Comparison of ENCODE assay signal across 15 cellular contexts in genomic region chr4:74555231-74555630, GRCh38.
DNase-seq lines count a peak whose midpoint lies in the region; ATAC-seq and TF ChIP-seq lines count a peak whose summit lies in the region.
"Had no signal": no experiment of that assay in that cellular context is flagged by ENCODE, and none has a peak within 500 bp of the region (broad histone marks: within the 10 kb centered on the region; RNA-seq: fewer than 3 reads in every experiment).

No MANE protein-coding gene starts in this region.

- no peaks in the 10 kb centered on the region for H3K9me2 ChIP-seq in GM23248 (ENCODE audit: insufficient read depth)

- H3K4me3 ChIP-seq in AG04450 (ENCODE audit: low read depth, low read length), result no peak overlapping the region
- H3K4me3 ChIP-seq in GM23248, result no peak overlapping the region
- H3K4me3 ChIP-seq in foreskin fibroblast (ENCODE audit: low read depth in 1 of 2, low read length in 2 of 2), result no peak overlapping the region
- H3K4me3 ChIP-seq: thoracic aorta had no signal

- H4K20me1 ChIP-seq in GM23248 (ENCODE audit: insufficient read depth), result no peaks in the 10 kb centered on the region

- no peaks in the 10 kb centered on the region for H3K36me3 ChIP-seq in GM23248 (ENCODE audit: low read depth)
- H3K36me3 ChIP-seq: thoracic aorta had no signal

- TF ChIP-seq CTCF in AG04450 (IDR thresholded peaks at IDR 0.05; ENCODE audit: low read depth, low read length) (no peak), foreskin fibroblast (IDR thresholded peaks at IDR 0.05; ENCODE audit: low read depth, low read length) (no peak)

- no peaks in the 10 kb centered on the region for H3K27me3 ChIP-seq in AG04450 (ENCODE audit: control insufficient read depth, insufficient read depth, low read length)
- no peaks in the 10 kb centered on the region for H3K27me3 ChIP-seq in GM23248 (replicated peaks; ENCODE audit: insufficient read depth)

- no peak overlapping the region for H3K4me2 ChIP-seq in GM23248 (ENCODE audit: unreplicated experiment)

- H3K4me1 ChIP-seq in GM23248 (ENCODE audit: insufficient read depth), result no peaks in the 10 kb centered on the region

- H3K9ac ChIP-seq in GM23248, result no peak overlapping the region

- H3K9me3 ChIP-seq in AG04450 (ENCODE audit: control insufficient read depth, insufficient read depth, low read length) (no peaks in the 10 kb centered on the region), GM23248 (ENCODE audit: low read depth) (no peaks in the 10 kb centered on the region)

- H3F3A ChIP-seq in GM23248 (ENCODE audit: insufficient read depth), result no peaks in the 10 kb centered on the region

- in situ Hi-C loops in GM23248 (cut with MboI), result no loop called here

- no peak for ATAC-seq in HG03280 (IDR thresholded peaks at IDR 0.05; ENCODE audit: unreplicated experiment)
- ATAC-seq in HG03469 (IDR thresholded peaks at IDR 0.05; ENCODE audit: unreplicated experiment), result no peak

- H3K27ac ChIP-seq in AG04450 (ENCODE audit: low read depth, low read length) (no peak overlapping the region), GM23248 (no peak overlapping the region)
- H3K27ac ChIP-seq: thoracic aorta had no signal

- DNase-seq in AG04450 (ENCODE audit: low read depth, low spot score), result peak; percentile 21
- peak; percentile 26 for DNase-seq in GM23248
- peak; percentile 60 for DNase-seq in RPMI7951 (ENCODE audit: low read depth)
- peak; percentile 61 for DNase-seq in fibroblast of gingiva (ENCODE audit: low read depth)
- no peak for DNase-seq in foreskin fibroblast
- DNase-seq in activated naive CD4-positive, alpha-beta T cell treated with anti-CD3 and anti-CD28 coated beads, Interleukin-2, amount 50 U/mL, for 16 hours, result no peak
- DNase-seq: activated CD4-positive, CD25-positive, alpha-beta regulatory T cell treated with anti-CD3 and anti-CD28 coated beads, Interleukin-2, amount 50 U/mL, for 72 hours; activated CD8-positive, alpha-beta memory T cell treated with anti-CD3 and anti-CD28 coated beads for 24 hours; CD8-positive, alpha-beta memory T cell; naive B cell; NCI-H2227 treated with DMSO at 0.1 percent for 48 hours; RPMI8226 had no signal

- no peaks in the 10 kb centered on the region for H3K79me2 ChIP-seq in GM23248 (ENCODE audit: insufficient read depth)

- H2AFZ ChIP-seq in GM23248, result no peak overlapping the region

- CTCF ChIA-PET in AG04450 (lab: Charles Lee), result no interaction called here

- POLR2A ChIA-PET in AG04450 (lab: Yijun Ruan, JAX), result no interaction called here

Comparison
In these comparisons a context has a peak if more than half of its experiments do, and no peak if none do; other contexts are left out.
1. DNase-seq: peak in AG04450 (single experiment), GM23248 (single experiment), RPMI7951 (single experiment) and fibroblast of gingiva (single experiment); none in foreskin fibroblast (0 of 2) and activated naive CD4-positive, alpha-beta T cell treated with anti-CD3 and anti-CD28 coated beads, Interleukin-2, amount 50 U/mL, for 16 hours (single experiment).